8 cellular contexts compared by ENCODE assay signal in genomic region chr5:150780180-150780692, GRCh38. TPM values are rescaled to one million over a fixed set of nuclear protein-coding genes. Genes with fewer than 3 reads are reported as not detected.
DNase-seq lines count a peak whose midpoint lies in the region; ATAC-seq and TF ChIP-seq lines count a peak whose summit lies in the region.

No MANE protein-coding gene starts in this region.

- in situ Hi-C loops in astrocyte of the cerebellum (cut with HindIII; ENCODE audit: low sequenced_read_pairs), result no loop called here

- peaks cover 9 to 16% (median 12%) of the 10 kb centered on the region in 3 donors for H3K4me1 Mint-ChIP-seq in IgD-negative memory B cell
- peaks cover 11% of the 10 kb centered on the region for H3K4me1 Mint-ChIP-seq in memory B cell

- H3K4me3 Mint-ChIP-seq in IgD-negative memory B cell (no peak overlapping the region), memory B cell (no peak overlapping the region)

- H3K9me3 Mint-ChIP-seq in IgD-negative memory B cell (peaks cover 0 to 2% (median 0%) of the 10 kb centered on the region in 3 donors), memory B cell (no peaks in the 10 kb centered on the region)

- TF ChIP-seq CTCF in GM10248 (IDR thresholded peaks at IDR 0.05; ENCODE audit: control extremely low read depth, extremely low read depth, low read depth, missing control alignments) (no peak), astrocyte of the cerebellum (IDR thresholded peaks at IDR 0.05; ENCODE audit: low read depth, low read length, missing control alignments) (no peak)

- CTCF ChIA-PET in GM10248 (lab: Yijun Ruan, JAX), result interaction anchor here (1.0 to 8.2 kb wide), 7 partner anchors 10 to 220 kb away, joined by 3 to 131 read pairs (median 11); partner anchors contain the start of genes DCTN4, IRGM and RBM22

- DNase-seq in GM10248 (ENCODE audit: extremely low spot score) (peak; percentile 59), astrocyte of the cerebellum (ENCODE audit: low read depth) (no peak), memory B cell (ENCODE audit: low spot score in 2 of 2) (no peak), DMS153 treated with DMSO at 0.1 percent for 48 hours (lab: John Stamatoyannopoulos, UW; ENCODE audit: unreplicated experiment) (no peak), cerebellum (ENCODE audit: low spot score) (no peak), NCI-H1092 (lab: John Stamatoyannopoulos, UW) (no peak)

- peaks cover 25% of the 10 kb centered on the region for H3K27me3 Mint-ChIP-seq in IgD-negative memory B cell
- H3K27me3 Mint-ChIP-seq in memory B cell, result peaks cover 17% of the 10 kb centered on the region

- POLR2A ChIA-PET in GM10248 (lab: Yijun Ruan, JAX), result interaction anchor here (0.6 to 1.7 kb wide), 5 partner anchors 9 to 550 kb away, joined by 3 to 6 read pairs (median 3); partner anchors contain the start of gene RBM22

- H3K27ac Mint-ChIP-seq in IgD-negative memory B cell, result peak overlapping the region in 2 of 3 donors; percentile 51 to 84
- H3K27ac Mint-ChIP-seq in memory B cell, result no peak overlapping the region

- peak overlapping the region; percentile 78 for H3K4me3 ChIP-seq in astrocyte of the cerebellum (ENCODE audit: low read depth, low read length)

- no peaks in the 10 kb centered on the region for H3K36me3 Mint-ChIP-seq in IgD-negative memory B cell
- no peaks in the 10 kb centered on the region for H3K36me3 Mint-ChIP-seq in memory B cell

- ATAC-seq in GM21528 (IDR thresholded peaks at IDR 0.05; ENCODE audit: low FRiP score, unreplicated experiment) (peak; percentile 55), memory B cell (ENCODE audit: low read depth) (peak; percentile 64)

RNA-seq across cellular contexts. Expression of gene SMIM3, which starts 1.7 kb away (rescaled TPM):
- 0.95 TPM for polyA plus RNA-seq in IgD-negative memory B cell
- total RNA-seq in cerebellum, result 3.3 TPM

RNA-seq across cellular contexts. Expression of gene DCTN4, which starts 21.4 kb away (rescaled TPM):
- 10.5 TPM for polyA plus RNA-seq in IgD-negative memory B cell
- total RNA-seq in cerebellum, result 102 TPM
